15 cellular contexts compared by ENCODE assay signal in genomic region chr4:149910604-149911367, GRCh38.
"Had no signal": no experiment of that assay in that cellular context is flagged by ENCODE, and none has a peak within 500 bp of the region (broad histone marks: within the 10 kb centered on the region; RNA-seq: fewer than 3 reads in every experiment).

No MANE protein-coding gene starts in this region.

- DNase-seq: activated CD4-positive, alpha-beta memory T cell treated with anti-CD3 and anti-CD28 coated beads for 36 hours; activated effector memory CD4-positive, alpha-beta T cell treated with anti-CD3 and anti-CD28 coated beads, Interleukin-2, amount 50 U/mL, for 16 hours; activated T-cell treated with anti-CD3 and anti-CD28 coated beads, Interleukin-2, amount 50 U/mL, for 48 hours; amygdala; effector memory CD8-positive, alpha-beta T cell; left lung; nephron progenitor cell; right cardiac atrium; stimulated activated CD4-positive, alpha-beta T cell treated with anti-CD3 and anti-CD28 coated beads, Interleukin-15, amount 100 ng/mL, for 24 hours; stimulated activated CD4-positive, alpha-beta T cell treated with anti-CD3 and anti-CD28 coated beads, Interleukin-4, amount 100 ng/mL, for 4 hours; T-helper 17 cell; upper lobe of left lung; WERI-Rb-1 had no signal

- H3K36me3 ChIP-seq: left lung, upper lobe of left lung, WERI-Rb-1 had no signal

- H3K4me1 ChIP-seq: left lung, upper lobe of left lung had no signal

- H3K4me3 ChIP-seq: left lung, skin epidermis, upper lobe of left lung had no signal

- H3K9me3 ChIP-seq: left lung, upper lobe of left lung had no signal

- ATAC-seq: effector memory CD8-positive, alpha-beta T cell; left lung; right cardiac atrium; T-helper 17 cell had no signal

- H3K27me3 ChIP-seq: left lung, upper lobe of left lung had no signal

- H3K27ac ChIP-seq: epithelial cell of prostate, left lung, skin epidermis, upper lobe of left lung, WERI-Rb-1 had no signal
